13 cellular contexts compared by ENCODE assay signal in the genomic region with DNA sequence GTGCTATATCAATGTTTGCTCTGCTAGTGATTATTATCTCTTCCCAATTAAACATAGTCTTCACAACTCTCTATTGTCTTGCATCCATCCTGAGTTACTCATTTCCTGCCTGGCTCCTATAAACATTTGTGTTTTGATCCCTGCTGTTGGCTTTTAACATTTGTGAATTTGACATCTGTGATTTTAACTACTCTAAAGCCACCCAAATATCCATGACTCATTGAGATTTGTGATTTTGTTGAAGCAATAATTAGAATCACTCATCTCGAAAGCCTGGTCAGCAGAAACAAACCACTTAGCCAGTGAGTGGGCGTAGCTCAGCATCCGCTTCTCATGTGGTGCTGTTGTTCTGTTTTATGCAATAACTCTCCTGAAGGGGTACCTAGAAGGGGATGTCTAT.
DNase-seq lines count a peak whose midpoint lies in the region; ATAC-seq and TF ChIP-seq lines count a peak whose summit lies in the region.
"Had no signal": no experiment of that assay in that cellular context is flagged by ENCODE, and none has a peak within 500 bp of the region (broad histone marks: within the 10 kb centered on the region; RNA-seq: fewer than 3 reads in every experiment).

No MANE protein-coding gene starts in this region.

- H3K27me3 ChIP-seq in uterus, result no peaks in the 10 kb centered on the region
- H3K27me3 ChIP-seq: neural progenitor cell had no signal

- no peak overlapping the region for H3K27ac ChIP-seq in uterus
- H3K27ac ChIP-seq: neural progenitor cell, VCaP had no signal

- H3K4me1 ChIP-seq in uterus, result no peaks in the 10 kb centered on the region

- no peak overlapping the region for H3K4me3 ChIP-seq in uterus
- H3K4me3 ChIP-seq: neural progenitor cell had no signal

- H3K9me3 ChIP-seq in uterus, result no peaks in the 10 kb centered on the region

- DNase-seq in NCI-H1092 treated with DMSO at 0.1 percent for 48 hours (lab: John Stamatoyannopoulos, UW) (peak; percentile 16), NCI-H1092 (lab: John Stamatoyannopoulos, UW) (no peak), NCI-H2081 (lab: John Stamatoyannopoulos, UW) (peak; percentile 66 to 87), dermis blood vessel endothelial cell (peak; percentile 61), stromal cell of bone marrow (ENCODE audit: low read depth) (peak; percentile 40), left colon (no peak), uterus (no peak)
- no peak for DNase-seq in activated CD4-positive, alpha-beta T cell treated with anti-CD3 and anti-CD28 coated beads, Interleukin-2, amount 50 U/mL, for 48 hours
- DNase-seq: 8988T; OCI-M1; stimulated activated CD4-positive, alpha-beta T cell treated with anti-CD3 and anti-CD28 coated beads, Interleukin-2, amount 100 ng/mL, for 24 hours had no signal

- no peak for TF ChIP-seq POLR2A in uterus (IDR thresholded peaks at IDR 0.05)

- TF ChIP-seq CTCF in uterus (IDR thresholded peaks at IDR 0.05), result no peak

- intact Hi-C loops in left colon (cut with DNase I, micrococcal nuclease) (no loop called here), uterus (cut with DNase I; ENCODE audit: low total_unique reads) (no loop called here)

- no peaks in the 10 kb centered on the region for H3K36me3 ChIP-seq in uterus
- H3K36me3 ChIP-seq: neural progenitor cell had no signal

- no peak for ATAC-seq in left colon

Comparison
In these comparisons a context has a peak if more than half of its experiments do, and no peak if none do; other contexts are left out.
1. DNase-seq: peak in NCI-H1092 treated with DMSO at 0.1 percent for 48 hours (single experiment), NCI-H2081 (2 of 2), dermis blood vessel endothelial cell (single experiment) and stromal cell of bone marrow (single experiment); none in NCI-H1092 (single experiment), left colon (0 of 2), uterus (0 of 2) and activated CD4-positive, alpha-beta T cell treated with anti-CD3 and anti-CD28 coated beads, Interleukin-2, amount 50 U/mL, for 48 hours (0 of 2).